25 cellular contexts compared by ENCODE assay signal in the genomic region with DNA sequence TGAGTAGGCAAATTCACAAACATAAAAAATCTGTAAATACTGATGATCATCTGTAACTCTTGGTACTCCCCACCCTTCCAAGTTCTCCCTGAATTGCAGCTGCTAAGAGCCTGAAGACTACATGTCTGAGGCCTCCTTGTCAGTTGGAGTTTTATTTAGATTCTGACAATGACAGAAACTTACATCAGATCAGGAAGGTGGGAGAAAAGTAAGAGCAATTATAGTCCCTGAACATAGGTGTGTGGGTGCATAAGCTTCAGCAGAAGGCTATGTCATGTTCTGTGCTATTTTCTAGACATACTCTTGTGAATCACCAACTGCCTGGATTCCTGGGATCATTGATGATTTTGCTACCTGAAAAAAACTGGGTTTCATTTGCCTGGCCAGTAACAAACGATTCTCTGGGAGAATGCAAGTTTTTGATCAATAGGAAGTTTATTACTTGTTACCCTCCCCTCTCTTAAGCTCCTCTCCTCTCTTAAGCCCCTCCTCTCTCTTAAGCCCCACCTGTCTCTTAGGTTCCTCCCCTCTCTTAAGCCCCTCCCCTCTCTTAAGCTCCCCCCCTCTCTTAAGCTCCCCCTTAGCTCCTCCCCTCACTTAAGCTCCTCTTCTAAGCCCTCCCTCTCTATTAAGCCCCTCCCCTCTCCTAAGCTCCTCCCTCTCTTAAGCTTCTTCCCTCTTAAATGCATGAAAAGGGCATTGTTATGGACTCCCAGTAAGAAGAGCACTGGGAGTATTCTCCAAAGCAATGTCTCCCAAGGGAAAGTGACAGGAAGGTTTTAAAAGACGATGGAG.
A peak's percentile ranks its signal among the peaks of the same experiment; 100 is the strongest.
DNase-seq lines count a peak whose midpoint lies in the region; ATAC-seq, FAIRE-seq and TF ChIP-seq lines count a peak whose summit lies in the region.
"Had no signal": no experiment of that assay in that cellular context is flagged by ENCODE, and none has a peak within 500 bp of the region (broad histone marks: within the 10 kb centered on the region; RNA-seq: fewer than 3 reads in every experiment).

No MANE protein-coding gene starts in this region.

- H2AK5ac ChIP-seq in H1 (ENCODE audit: low read depth, low read length) = no peak overlapping the region

- H2BK5ac ChIP-seq in H1 (ENCODE audit: low read depth, low read length) = no peak overlapping the region

- FAIRE-seq in A549 (lab: Jason Lieb, UNC) (no peak), H1 (lab: Jason Lieb, UNC) (no peak), GM19239 (lab: Jason Lieb, UNC) (no peak)
- FAIRE-seq: D721Med, G401.6, GM18507 had no signal

- H2AFZ ChIP-seq in H1 (ENCODE audit: low read length) = no peak overlapping the region
- H2AFZ ChIP-seq: PC-9 had no signal

- CTCF ChIA-PET in A549 (lab: Yijun Ruan, JAX) = interaction anchor here (0.6 to 1.9 kb wide), 2 partner anchors 59 to 1117 kb away, joined by 3 to 4 read pairs; no protein-coding TSS in a partner anchor
- CTCF ChIA-PET in H1 (lab: Charles Lee; ENCODE audit: partially characterized antibody) = interaction anchor here (1.4 to 1.5 kb wide), 2 partner anchors 10 to 930 kb away, joined by 3 to 4 read pairs; no protein-coding TSS in a partner anchor

- no peak overlapping the region for H3K27ac ChIP-seq in A549
- no peak overlapping the region for H3K27ac ChIP-seq in H1 (ENCODE audit: low read depth, low read length)
- H3K27ac ChIP-seq: PC-9, RWPE1 had no signal

- H3K14ac ChIP-seq in H1 (ENCODE audit: insufficient read length) = no peak overlapping the region

- no peaks in the 10 kb centered on the region for H3K36me3 ChIP-seq in H1 (ENCODE audit: control insufficient read depth in 2 of 4, insufficient read depth in 4 of 4, low read length in 3 of 4)

- no peaks in the 10 kb centered on the region for H3K79me2 ChIP-seq in H1 (ENCODE audit: control insufficient read depth in 1 of 2, insufficient read depth in 2 of 2, low read length in 2 of 2)

- H3K79me1 ChIP-seq in H1 (ENCODE audit: low read depth, low read length) = no peaks in the 10 kb centered on the region

- no peaks in the 10 kb centered on the region for H4K20me1 ChIP-seq in H1 (replicated peaks in 1 of 2; ENCODE audit: control insufficient read depth in 1 of 2, insufficient read depth in 2 of 2, low read length in 2 of 2)

- H3K4ac ChIP-seq in H1 (replicated peaks; ENCODE audit: insufficient read length, low read depth, low read length) = no peak overlapping the region

- ATAC-seq in A549 = peak; percentile 46 to 71; a peak in 4 of 6 replicates

- H3K23me2 ChIP-seq in H1 (ENCODE audit: low read depth, low read length) = no peaks in the 10 kb centered on the region; the same call in 1 of the 2 replicates

- H3K9ac ChIP-seq in H1 (replicated peaks in 1 of 4; ENCODE audit: extremely low read depth in 1 of 4, low read depth in 3 of 4, low read length in 3 of 4) = no peak overlapping the region

- H4K8ac ChIP-seq in H1 (ENCODE audit: extremely low read depth, insufficient read depth, low read length) = no peak overlapping the region

- no peak overlapping the region for H2BK120ac ChIP-seq in H1 (replicated peaks; ENCODE audit: low read depth, low read length)

- WGBS in A549 (ENCODE audit: missing lambda C conversion rate) = 34% methylated on average over 2 of the region's 2 CpGs
- 83% methylated on average over 2 of the region's 2 CpGs; no CpG with 5 or more reads in 1 of the 2 experiments for WGBS in H1 (ENCODE audit: extremely low coverage in 1 of 2, insufficient coverage in 1 of 2, insufficient read length in 1 of 2, insufficient replicate concordance in 2 of 2, low coverage in 1 of 2, low lambda C conversion rate in 2 of 2, missing lambda C conversion rate in 1 of 2), 2 experiments

- H4K91ac ChIP-seq in H1 (replicated peaks; ENCODE audit: insufficient read length, low read length) = no peak overlapping the region

- H4K5ac ChIP-seq in H1 (ENCODE audit: insufficient read length, low read depth, low read length) = no peak overlapping the region

- TF ChIP-seq EP300 in A549 (IDR thresholded peaks at IDR 0.05) = no peak
- no peak for TF ChIP-seq EP300 in H1 (IDR thresholded peaks at IDR 0.05; ENCODE audit: borderline replicate concordance in 1 of 2, low read depth in 2 of 2, low read length in 2 of 2)

- H3K4me2 ChIP-seq in A549 = no peak overlapping the region
- H3K4me2 ChIP-seq in H1 (ENCODE audit: insufficient read depth in 1 of 2, low read depth in 2 of 2, low read length in 2 of 2) = no peak overlapping the region
- H3K4me2 ChIP-seq: PC-9 had no signal

- H2BK12ac ChIP-seq in H1 (ENCODE audit: low read depth, low read length) = no peak overlapping the region

- no peak for TF ChIP-seq RAD21 in A549 (conservative IDR thresholded peaks at IDR 0.05 in 1 of 2, IDR thresholded peaks at IDR 0.05 in 1 of 2)
- TF ChIP-seq RAD21 in H1 (IDR thresholded peaks at IDR 0.05 in 1 of 2, conservative IDR thresholded peaks at IDR 0.05 in 1 of 2; ENCODE audit: low read depth in 2 of 2, low read length in 2 of 2) = no peak

- H3K4me3 ChIP-seq in A549 (no peak overlapping the region), NB4 (ENCODE audit: low read depth, low read length) (no peak overlapping the region), H1 (ENCODE audit: extremely low read depth in 1 of 4, insufficient read depth in 2 of 4, low read depth in 3 of 4, low read length in 4 of 4) (no peak overlapping the region)
- H3K4me3 ChIP-seq: PC-9 had no signal

- H3K4me1 ChIP-seq in A549 (no peaks in the 10 kb centered on the region), H1 (replicated peaks in 1 of 4; ENCODE audit: control insufficient read depth in 3 of 4, insufficient read depth in 4 of 4, low read length in 3 of 4) (peaks cover 0 to 3% (median under 1%) of the 10 kb centered on the region in 4 experiments; a peak in 2 of 7 replicates)

- POLR2A ChIA-PET in A549 (lab: Yijun Ruan, JAX) = no interaction called here
- POLR2A ChIA-PET in H1 (lab: Charles Lee; ENCODE audit: partially characterized antibody) = interaction anchor here (0.6 kb wide), 1 partner anchor 14 kb away, joined by 5 read pairs; no protein-coding TSS in a partner anchor

- H3K9me3 ChIP-seq in A549 (no peaks in the 10 kb centered on the region), H1 (ENCODE audit: insufficient read depth in 2 of 2, low read depth in 1 of 2, low read length in 1 of 2) (peaks cover 7 to 10% of the 10 kb centered on the region in 2 experiments)

- TF ChIP-seq POLR2A in A549 (IDR thresholded peaks at IDR 0.05; ENCODE audit: low read length) (no peak), NB4 (IDR thresholded peaks at IDR 0.05; ENCODE audit: extremely low read depth, insufficient read length) (no peak), H1 (IDR thresholded peaks at IDR 0.05; ENCODE audit: control extremely low read depth in 1 of 2, low read depth in 2 of 2, low read length in 2 of 2) (no peak)

- DNase-seq in A549 (ENCODE audit: low read depth in 1 of 2, low spot score in 1 of 2) (peak; percentile 15 to 51), COLO829 (ENCODE audit: low spot score) (peak; percentile 58), NB4 (ENCODE audit: low read depth) (peak; percentile 31), H1 (ENCODE audit: low read depth in 1 of 2, low spot score in 2 of 2) (no peak), GM19239 (ENCODE audit: insufficient read length, low spot score) (no peak), NCI-H226 (no peak), DMS79 (lab: John Stamatoyannopoulos, UW) (no peak)
- no peak for DNase-seq in activated CD8-positive, alpha-beta memory T cell treated with anti-CD3 and anti-CD28 coated beads, Interleukin-2, amount 50 U/mL, for 4 hours
- DNase-seq: AML-193; C1 segment of cervical spinal cord; CD8-positive, alpha-beta memory T cell; H7; HFFc6; NCI-H1105 treated with DMSO at 0.1 percent for 48 hours; NCI-H2029 treated with DMSO at 0.1 percent for 48 hours; NCI-H2171 treated with DMSO at 0.1 percent for 48 hours; NCI-H446 treated with DMSO at 0.1 percent for 48 hours; NCI-H69; PC-9; SHP77 treated with DMSO at 0.1 percent for 48 hours; T-helper 1 cell had no signal

- no peak overlapping the region for H3K56ac ChIP-seq in H1 (replicated peaks; ENCODE audit: insufficient read length, low read depth, low read length)

- TF ChIP-seq CTCF in A549 (IDR thresholded peaks at IDR 0.05) (no peak), NB4 (IDR thresholded peaks at IDR 0.05; ENCODE audit: low read depth, low read length) (no peak), H1 (IDR thresholded peaks at IDR 0.05; ENCODE audit: control extremely low read depth in 1 of 3, insufficient read depth in 1 of 3, low read depth in 1 of 3, low read length in 3 of 3) (no peak)

- H3K27me3 ChIP-seq in H1 (replicated peaks in 1 of 4; ENCODE audit: control insufficient read depth in 3 of 4, extremely low read depth in 1 of 4, insufficient read depth in 3 of 4, low read length in 3 of 4) = no peaks in the 10 kb centered on the region

- 0 out of 2 replicates have a peak overlapping the region, but pooled peaks have one; percentile 92 for H2BK15ac ChIP-seq in H1 (ENCODE audit: low read length)

- no peak overlapping the region for H3K23ac ChIP-seq in H1 (ENCODE audit: insufficient read length)

- H3K18ac ChIP-seq in H1 (ENCODE audit: extremely low read depth, low read length) = no peak overlapping the region

- H2BK20ac ChIP-seq in H1 (ENCODE audit: low read length) = no peak overlapping the region

TF ChIP-seq in A549, 52 proteins besides CTCF, POLR2A, EP300 and RAD21:
- no peak for TF ChIP-seq ZNF302 (CRISPR knock-in tag; IDR thresholded peaks at IDR 0.05)
- no peak for TF ChIP-seq JUNB (IDR thresholded peaks at IDR 0.05)

TF ChIP-seq in H1, 55 proteins besides CTCF, POLR2A, EP300 and RAD21 (continues in another document):
- TF ChIP-seq SP1 (IDR thresholded peaks at IDR 0.05; ENCODE audit: low read depth, low read length) (no peak), CHD2 (IDR thresholded peaks at IDR 0.05; ENCODE audit: low read length) (no peak), TAF7 (optimal IDR thresholded peaks at IDR 0.05; ENCODE audit: borderline replicate concordance, low read depth, low read length) (no peak), CBX8 (IDR thresholded peaks at IDR 0.05; ENCODE audit: borderline replicate concordance, low read depth, low read length) (no peak), GABPA (IDR thresholded peaks at IDR 0.05; ENCODE audit: borderline replicate concordance, insufficient read depth, low read length) (no peak), ASH2L (IDR thresholded peaks at IDR 0.05; ENCODE audit: low read length) (no peak), TEAD4 (IDR thresholded peaks at IDR 0.05; ENCODE audit: low read depth, low read length) (no peak), YY1 (IDR thresholded peaks at IDR 0.05; ENCODE audit: low read depth, low read length) (no peak), GTF2F1 (IDR thresholded peaks at IDR 0.05; ENCODE audit: borderline replicate concordance, low read depth, low read length) (no peak), EGR1 (IDR thresholded peaks at IDR 0.05; ENCODE audit: borderline replicate concordance, low read depth, low read length) (no peak), BCL11A (IDR thresholded peaks at IDR 0.05; ENCODE audit: low read depth in 2 of 2, low read length in 2 of 2) (no peak), RNF2 (IDR thresholded peaks at IDR 0.05; ENCODE audit: borderline replicate concordance, low read depth, low read length, missing control alignments, poor library complexity, severe bottlenecking) (no peak), TBP (IDR thresholded peaks at IDR 0.05; ENCODE audit: low read depth, low read length) (no peak), SP4 (IDR thresholded peaks at IDR 0.05; ENCODE audit: low read length) (no peak), KDM5A (IDR thresholded peaks at IDR 0.05; ENCODE audit: low read length) (no peak)

Comparison
In these comparisons a context has a peak if more than half of its experiments do, and no peak if none do; other contexts are left out.
1. DNase-seq: peak in A549 (2 of 2), COLO829 (single experiment) and NB4 (single experiment); none in H1 (0 of 2), GM19239 (single experiment), activated CD8-positive, alpha-beta memory T cell treated with anti-CD3 and anti-CD28 coated beads, Interleukin-2, amount 50 U/mL, for 4 hours (single experiment), NCI-H226 (single experiment) and DMS79 (single experiment).